ENCODE assay signal across 1 cellular context in the genomic region with DNA sequence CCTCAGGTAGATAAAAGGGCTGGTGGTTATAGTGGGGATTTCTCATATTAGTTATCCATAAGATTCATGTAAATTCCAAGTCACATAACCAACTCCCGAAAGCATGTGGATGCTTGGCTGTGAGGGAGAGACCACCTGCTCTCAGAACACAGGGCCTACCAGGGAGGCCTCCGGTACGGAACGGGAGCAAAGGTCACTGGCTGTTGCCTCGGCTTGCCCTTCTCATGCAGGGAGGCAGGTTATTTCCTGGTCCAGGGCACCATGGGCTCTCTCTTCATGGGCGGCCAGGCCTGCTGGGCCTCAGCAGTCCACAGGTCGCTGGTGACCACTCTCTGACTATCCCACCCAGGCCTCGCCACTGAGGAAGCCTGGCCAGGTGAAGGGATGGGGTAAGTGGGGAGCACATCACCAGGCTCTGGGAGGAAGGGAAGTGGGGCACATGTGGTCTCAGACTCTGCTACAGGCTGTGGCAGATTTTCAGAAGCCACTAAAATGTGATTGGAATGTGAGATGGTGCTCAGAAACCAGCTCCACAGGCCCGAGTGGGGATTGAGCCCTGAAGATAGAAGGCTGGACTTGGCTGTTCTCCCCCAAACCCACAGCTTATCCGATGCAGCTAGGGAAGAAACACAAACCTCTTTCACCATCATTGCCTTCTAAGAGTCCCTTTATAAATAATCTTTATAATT.
TF ChIP-seq lines count a peak whose summit lies in the region.

No MANE protein-coding gene starts in this region.

TF ChIP-seq in HepG2, 621 proteins besides CTCF, POLR2A, EP300 and RAD21 (continued from another document and continues in another):
- TF ChIP-seq ZNF253 (CRISPR knock-in tag; IDR thresholded peaks at IDR 0.05; ENCODE audit: borderline replicate concordance) (no peak), HOXA5 (CRISPR knock-in tag; IDR thresholded peaks at IDR 0.05) (no peak), SRSF1 (optimal IDR thresholded peaks at IDR 0.05; ENCODE audit: low read depth, low read length) (no peak), DPF2 (CRISPR knock-in tag; IDR thresholded peaks at IDR 0.05; ENCODE audit: borderline replicate concordance, low read depth) (no peak), XBP1 (CRISPR knock-in tag; IDR thresholded peaks at IDR 0.05) (no peak), HMG20A (CRISPR knock-in tag; IDR thresholded peaks at IDR 0.05; ENCODE audit: borderline replicate concordance) (no peak), ZFX (CRISPR knock-in tag; IDR thresholded peaks at IDR 0.05; ENCODE audit: low read depth) (peak; percentile 71), ZNF44 (CRISPR knock-in tag; IDR thresholded peaks at IDR 0.05) (no peak), NFATC3 (CRISPR knock-in tag; IDR thresholded peaks at IDR 0.05) (no peak), ZFP36L2 (CRISPR knock-in tag; IDR thresholded peaks at IDR 0.05) (no peak), TEAD2 (CRISPR knock-in tag; IDR thresholded peaks at IDR 0.05) (no peak), NFYC (CRISPR knock-in tag; IDR thresholded peaks at IDR 0.05) (no peak), BHLHE40 (IDR thresholded peaks at IDR 0.05; ENCODE audit: low read length) (no peak), MYC (CRISPR knock-in tag; IDR thresholded peaks at IDR 0.05; ENCODE audit: borderline replicate concordance) (peak; percentile 25; the same call in 1 of the 2 replicates), ZFY (CRISPR knock-in tag; IDR thresholded peaks at IDR 0.05) (peak; percentile 52), TEAD3 (CRISPR knock-in tag; optimal IDR thresholded peaks at IDR 0.05; ENCODE audit: borderline replicate concordance) (peak; percentile 42), HNF4G (IDR thresholded peaks at IDR 0.05; ENCODE audit: borderline replicate concordance, low read depth, low read length) (peak; percentile 58; the same call in 1 of the 2 replicates), HNF4G (CRISPR knock-in tag; IDR thresholded peaks at IDR 0.05; ENCODE audit: borderline replicate concordance, low read depth) (no peak), NFKBIZ (CRISPR knock-in tag; IDR thresholded peaks at IDR 0.05) (no peak), NFKB2 (CRISPR knock-in tag; IDR thresholded peaks at IDR 0.05; ENCODE audit: borderline replicate concordance) (no peak), ZNF792 (CRISPR knock-in tag; IDR thresholded peaks at IDR 0.05) (no peak), PPARG (CRISPR knock-in tag; conservative IDR thresholded peaks at IDR 0.05) (0 out of 2 replicates have a peak, but pooled peaks have one; percentile 42), ZNF20 (CRISPR knock-in tag; IDR thresholded peaks at IDR 0.05) (no peak), MED1 (CRISPR knock-in tag; IDR thresholded peaks at IDR 0.05) (peak; percentile 25; the same call in 1 of the 2 replicates), ZZZ3 (CRISPR knock-in tag; IDR thresholded peaks at IDR 0.05; ENCODE audit: borderline replicate concordance) (no peak), HNF4A (CRISPR knock-in tag; IDR thresholded peaks at IDR 0.05) (peak; percentile 74), CBX5 (CRISPR knock-in tag; IDR thresholded peaks at IDR 0.05; ENCODE audit: borderline replicate concordance) (no peak), NR2F6 (IDR thresholded peaks at IDR 0.05) (no peak), NR2F6 (CRISPR knock-in tag; IDR thresholded peaks at IDR 0.05) (0 out of 2 replicates have a peak, but pooled peaks have one; percentile 28), ZNF749 (CRISPR knock-in tag; IDR thresholded peaks at IDR 0.05; ENCODE audit: borderline replicate concordance) (no peak), RFX5 (IDR thresholded peaks at IDR 0.05; ENCODE audit: low read depth, low read length) (no peak)
- TF ChIP-seq, protein P1, sequence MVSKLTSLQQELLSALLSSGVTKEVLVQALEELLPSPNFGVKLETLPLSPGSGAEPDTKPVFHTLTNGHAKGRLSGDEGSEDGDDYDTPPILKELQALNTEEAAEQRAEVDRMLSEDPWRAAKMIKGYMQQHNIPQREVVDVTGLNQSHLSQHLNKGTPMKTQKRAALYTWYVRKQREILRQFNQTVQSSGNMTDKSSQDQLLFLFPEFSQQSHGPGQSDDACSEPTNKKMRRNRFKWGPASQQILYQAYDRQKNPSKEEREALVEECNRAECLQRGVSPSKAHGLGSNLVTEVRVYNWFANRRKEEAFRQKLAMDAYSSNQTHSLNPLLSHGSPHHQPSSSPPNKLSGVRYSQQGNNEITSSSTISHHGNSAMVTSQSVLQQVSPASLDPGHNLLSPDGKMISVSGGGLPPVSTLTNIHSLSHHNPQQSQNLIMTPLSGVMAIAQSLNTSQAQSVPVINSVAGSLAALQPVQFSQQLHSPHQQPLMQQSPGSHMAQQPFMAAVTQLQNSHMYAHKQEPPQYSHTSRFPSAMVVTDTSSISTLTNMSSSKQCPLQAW (CRISPR knock-in tag; IDR thresholded peaks at IDR 0.05), result no peak
- TF ChIP-seq, protein P2, sequence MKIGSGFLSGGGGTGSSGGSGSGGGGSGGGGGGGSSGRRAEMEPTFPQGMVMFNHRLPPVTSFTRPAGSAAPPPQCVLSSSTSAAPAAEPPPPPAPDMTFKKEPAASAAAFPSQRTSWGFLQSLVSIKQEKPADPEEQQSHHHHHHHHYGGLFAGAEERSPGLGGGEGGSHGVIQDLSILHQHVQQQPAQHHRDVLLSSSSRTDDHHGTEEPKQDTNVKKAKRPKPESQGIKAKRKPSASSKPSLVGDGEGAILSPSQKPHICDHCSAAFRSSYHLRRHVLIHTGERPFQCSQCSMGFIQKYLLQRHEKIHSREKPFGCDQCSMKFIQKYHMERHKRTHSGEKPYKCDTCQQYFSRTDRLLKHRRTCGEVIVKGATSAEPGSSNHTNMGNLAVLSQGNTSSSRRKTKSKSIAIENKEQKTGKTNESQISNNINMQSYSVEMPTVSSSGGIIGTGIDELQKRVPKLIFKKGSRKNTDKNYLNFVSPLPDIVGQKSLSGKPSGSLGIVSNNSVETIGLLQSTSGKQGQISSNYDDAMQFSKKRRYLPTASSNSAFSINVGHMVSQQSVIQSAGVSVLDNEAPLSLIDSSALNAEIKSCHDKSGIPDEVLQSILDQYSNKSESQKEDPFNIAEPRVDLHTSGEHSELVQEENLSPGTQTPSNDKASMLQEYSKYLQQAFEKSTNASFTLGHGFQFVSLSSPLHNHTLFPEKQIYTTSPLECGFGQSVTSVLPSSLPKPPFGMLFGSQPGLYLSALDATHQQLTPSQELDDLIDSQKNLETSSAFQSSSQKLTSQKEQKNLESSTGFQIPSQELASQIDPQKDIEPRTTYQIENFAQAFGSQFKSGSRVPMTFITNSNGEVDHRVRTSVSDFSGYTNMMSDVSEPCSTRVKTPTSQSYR (CRISPR knock-in tag; IDR thresholded peaks at IDR 0.05; ENCODE audit: borderline replicate concordance), result no peak
- TF ChIP-seq, protein P3, sequence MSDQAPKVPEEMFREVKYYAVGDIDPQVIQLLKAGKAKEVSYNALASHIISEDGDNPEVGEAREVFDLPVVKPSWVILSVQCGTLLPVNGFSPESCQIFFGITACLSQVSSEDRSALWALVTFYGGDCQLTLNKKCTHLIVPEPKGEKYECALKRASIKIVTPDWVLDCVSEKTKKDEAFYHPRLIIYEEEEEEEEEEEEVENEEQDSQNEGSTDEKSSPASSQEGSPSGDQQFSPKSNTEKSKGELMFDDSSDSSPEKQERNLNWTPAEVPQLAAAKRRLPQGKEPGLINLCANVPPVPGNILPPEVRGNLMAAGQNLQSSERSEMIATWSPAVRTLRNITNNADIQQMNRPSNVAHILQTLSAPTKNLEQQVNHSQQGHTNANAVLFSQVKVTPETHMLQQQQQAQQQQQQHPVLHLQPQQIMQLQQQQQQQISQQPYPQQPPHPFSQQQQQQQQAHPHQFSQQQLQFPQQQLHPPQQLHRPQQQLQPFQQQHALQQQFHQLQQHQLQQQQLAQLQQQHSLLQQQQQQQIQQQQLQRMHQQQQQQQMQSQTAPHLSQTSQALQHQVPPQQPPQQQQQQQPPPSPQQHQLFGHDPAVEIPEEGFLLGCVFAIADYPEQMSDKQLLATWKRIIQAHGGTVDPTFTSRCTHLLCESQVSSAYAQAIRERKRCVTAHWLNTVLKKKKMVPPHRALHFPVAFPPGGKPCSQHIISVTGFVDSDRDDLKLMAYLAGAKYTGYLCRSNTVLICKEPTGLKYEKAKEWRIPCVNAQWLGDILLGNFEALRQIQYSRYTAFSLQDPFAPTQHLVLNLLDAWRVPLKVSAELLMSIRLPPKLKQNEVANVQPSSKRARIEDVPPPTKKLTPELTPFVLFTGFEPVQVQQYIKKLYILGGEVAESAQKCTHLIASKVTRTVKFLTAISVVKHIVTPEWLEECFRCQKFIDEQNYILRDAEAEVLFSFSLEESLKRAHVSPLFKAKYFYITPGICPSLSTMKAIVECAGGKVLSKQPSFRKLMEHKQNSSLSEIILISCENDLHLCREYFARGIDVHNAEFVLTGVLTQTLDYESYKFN (CRISPR knock-in tag; conservative IDR thresholded peaks at IDR 0.05), result peak; percentile 34; the same call in 1 of the 2 replicates
- TF ChIP-seq, protein P4, sequence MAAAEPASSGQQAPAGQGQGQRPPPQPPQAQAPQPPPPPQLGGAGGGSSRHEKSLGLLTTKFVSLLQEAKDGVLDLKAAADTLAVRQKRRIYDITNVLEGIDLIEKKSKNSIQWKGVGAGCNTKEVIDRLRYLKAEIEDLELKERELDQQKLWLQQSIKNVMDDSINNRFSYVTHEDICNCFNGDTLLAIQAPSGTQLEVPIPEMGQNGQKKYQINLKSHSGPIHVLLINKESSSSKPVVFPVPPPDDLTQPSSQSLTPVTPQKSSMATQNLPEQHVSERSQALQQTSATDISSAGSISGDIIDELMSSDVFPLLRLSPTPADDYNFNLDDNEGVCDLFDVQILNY (CRISPR knock-in tag; conservative IDR thresholded peaks at IDR 0.05), result no peak
- TF ChIP-seq, protein P5, sequence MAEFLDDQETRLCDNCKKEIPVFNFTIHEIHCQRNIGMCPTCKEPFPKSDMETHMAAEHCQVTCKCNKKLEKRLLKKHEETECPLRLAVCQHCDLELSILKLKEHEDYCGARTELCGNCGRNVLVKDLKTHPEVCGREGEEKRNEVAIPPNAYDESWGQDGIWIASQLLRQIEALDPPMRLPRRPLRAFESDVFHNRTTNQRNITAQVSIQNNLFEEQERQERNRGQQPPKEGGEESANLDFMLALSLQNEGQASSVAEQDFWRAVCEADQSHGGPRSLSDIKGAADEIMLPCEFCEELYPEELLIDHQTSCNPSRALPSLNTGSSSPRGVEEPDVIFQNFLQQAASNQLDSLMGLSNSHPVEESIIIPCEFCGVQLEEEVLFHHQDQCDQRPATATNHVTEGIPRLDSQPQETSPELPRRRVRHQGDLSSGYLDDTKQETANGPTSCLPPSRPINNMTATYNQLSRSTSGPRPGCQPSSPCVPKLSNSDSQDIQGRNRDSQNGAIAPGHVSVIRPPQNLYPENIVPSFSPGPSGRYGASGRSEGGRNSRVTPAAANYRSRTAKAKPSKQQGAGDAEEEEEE (CRISPR knock-in tag; IDR thresholded peaks at IDR 0.05; ENCODE audit: borderline replicate concordance), result no peak
- TF ChIP-seq, protein P6, sequence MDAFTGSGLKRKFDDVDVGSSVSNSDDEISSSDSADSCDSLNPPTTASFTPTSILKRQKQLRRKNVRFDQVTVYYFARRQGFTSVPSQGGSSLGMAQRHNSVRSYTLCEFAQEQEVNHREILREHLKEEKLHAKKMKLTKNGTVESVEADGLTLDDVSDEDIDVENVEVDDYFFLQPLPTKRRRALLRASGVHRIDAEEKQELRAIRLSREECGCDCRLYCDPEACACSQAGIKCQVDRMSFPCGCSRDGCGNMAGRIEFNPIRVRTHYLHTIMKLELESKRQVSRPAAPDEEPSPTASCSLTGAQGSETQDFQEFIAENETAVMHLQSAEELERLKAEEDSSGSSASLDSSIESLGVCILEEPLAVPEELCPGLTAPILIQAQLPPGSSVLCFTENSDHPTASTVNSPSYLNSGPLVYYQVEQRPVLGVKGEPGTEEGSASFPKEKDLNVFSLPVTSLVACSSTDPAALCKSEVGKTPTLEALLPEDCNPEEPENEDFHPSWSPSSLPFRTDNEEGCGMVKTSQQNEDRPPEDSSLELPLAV (CRISPR knock-in tag; conservative IDR thresholded peaks at IDR 0.05; ENCODE audit: low read depth), result no peak
- TF ChIP-seq, protein P7, sequence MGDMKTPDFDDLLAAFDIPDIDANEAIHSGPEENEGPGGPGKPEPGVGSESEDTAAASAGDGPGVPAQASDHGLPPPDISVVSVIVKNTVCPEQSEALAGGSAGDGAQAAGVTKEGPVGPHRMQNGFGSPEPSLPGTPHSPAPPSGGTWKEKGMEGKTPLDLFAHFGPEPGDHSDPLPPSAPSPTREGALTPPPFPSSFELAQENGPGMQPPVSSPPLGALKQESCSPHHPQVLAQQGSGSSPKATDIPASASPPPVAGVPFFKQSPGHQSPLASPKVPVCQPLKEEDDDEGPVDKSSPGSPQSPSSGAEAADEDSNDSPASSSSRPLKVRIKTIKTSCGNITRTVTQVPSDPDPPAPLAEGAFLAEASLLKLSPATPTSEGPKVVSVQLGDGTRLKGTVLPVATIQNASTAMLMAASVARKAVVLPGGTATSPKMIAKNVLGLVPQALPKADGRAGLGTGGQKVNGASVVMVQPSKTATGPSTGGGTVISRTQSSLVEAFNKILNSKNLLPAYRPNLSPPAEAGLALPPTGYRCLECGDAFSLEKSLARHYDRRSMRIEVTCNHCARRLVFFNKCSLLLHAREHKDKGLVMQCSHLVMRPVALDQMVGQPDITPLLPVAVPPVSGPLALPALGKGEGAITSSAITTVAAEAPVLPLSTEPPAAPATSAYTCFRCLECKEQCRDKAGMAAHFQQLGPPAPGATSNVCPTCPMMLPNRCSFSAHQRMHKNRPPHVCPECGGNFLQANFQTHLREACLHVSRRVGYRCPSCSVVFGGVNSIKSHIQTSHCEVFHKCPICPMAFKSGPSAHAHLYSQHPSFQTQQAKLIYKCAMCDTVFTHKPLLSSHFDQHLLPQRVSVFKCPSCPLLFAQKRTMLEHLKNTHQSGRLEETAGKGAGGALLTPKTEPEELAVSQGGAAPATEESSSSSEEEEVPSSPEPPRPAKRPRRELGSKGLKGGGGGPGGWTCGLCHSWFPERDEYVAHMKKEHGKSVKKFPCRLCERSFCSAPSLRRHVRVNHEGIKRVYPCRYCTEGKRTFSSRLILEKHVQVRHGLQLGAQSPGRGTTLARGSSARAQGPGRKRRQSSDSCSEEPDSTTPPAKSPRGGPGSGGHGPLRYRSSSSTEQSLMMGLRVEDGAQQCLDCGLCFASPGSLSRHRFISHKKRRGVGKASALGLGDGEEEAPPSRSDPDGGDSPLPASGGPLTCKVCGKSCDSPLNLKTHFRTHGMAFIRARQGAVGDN (CRISPR knock-in tag; IDR thresholded peaks at IDR 0.05), result peak; percentile 85
- TF ChIP-seq, protein P8, sequence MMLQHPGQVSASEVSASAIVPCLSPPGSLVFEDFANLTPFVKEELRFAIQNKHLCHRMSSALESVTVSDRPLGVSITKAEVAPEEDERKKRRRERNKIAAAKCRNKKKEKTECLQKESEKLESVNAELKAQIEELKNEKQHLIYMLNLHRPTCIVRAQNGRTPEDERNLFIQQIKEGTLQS (CRISPR knock-in tag; IDR thresholded peaks at IDR 0.05), result no peak
- TF ChIP-seq, protein P9, sequence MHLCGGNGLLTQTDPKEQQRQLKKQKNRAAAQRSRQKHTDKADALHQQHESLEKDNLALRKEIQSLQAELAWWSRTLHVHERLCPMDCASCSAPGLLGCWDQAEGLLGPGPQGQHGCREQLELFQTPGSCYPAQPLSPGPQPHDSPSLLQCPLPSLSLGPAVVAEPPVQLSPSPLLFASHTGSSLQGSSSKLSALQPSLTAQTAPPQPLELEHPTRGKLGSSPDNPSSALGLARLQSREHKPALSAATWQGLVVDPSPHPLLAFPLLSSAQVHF (CRISPR knock-in tag; IDR thresholded peaks at IDR 0.05), result no peak
- TF ChIP-seq, protein P10, sequence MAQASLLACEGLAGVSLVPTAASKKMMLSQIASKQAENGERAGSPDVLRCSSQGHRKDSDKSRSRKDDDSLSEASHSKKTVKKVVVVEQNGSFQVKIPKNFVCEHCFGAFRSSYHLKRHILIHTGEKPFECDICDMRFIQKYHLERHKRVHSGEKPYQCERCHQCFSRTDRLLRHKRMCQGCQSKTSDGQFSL (CRISPR knock-in tag; IDR thresholded peaks at IDR 0.05), result no peak
